27 cellular contexts compared by ENCODE assay signal in the genomic region with DNA sequence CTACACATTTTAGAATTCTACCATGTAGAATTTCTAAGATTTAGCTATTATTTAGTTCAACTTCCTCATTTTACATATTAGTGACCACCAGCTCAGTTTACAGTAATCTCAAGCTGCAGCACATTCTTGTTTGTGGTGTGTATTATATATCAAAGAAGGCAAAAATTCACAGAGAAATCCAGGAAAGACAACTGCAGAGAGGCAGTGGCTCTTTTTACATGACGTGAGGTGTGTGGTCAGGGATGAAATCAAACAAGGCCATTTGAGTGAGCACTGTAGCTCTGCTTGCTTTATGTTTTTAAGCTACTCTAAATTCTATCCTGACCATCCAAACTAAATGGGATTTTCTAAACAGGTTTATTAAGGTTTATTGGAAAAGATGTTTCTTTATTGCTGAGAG.
"Had no signal": no experiment of that assay in that cellular context is flagged by ENCODE, and none has a peak within 500 bp of the region (broad histone marks: within the 10 kb centered on the region; RNA-seq: fewer than 3 reads in every experiment).

No MANE protein-coding gene starts in this region.

- H3K27ac ChIP-seq: coronary artery, esophagus muscularis mucosa, foreskin keratinocyte, gastroesophageal sphincter, heart left ventricle, hepatocyte, lower lobe of right lung, ovary, psoas muscle, sigmoid colon, skin epidermis, spleen, testis, tibial artery had no signal

- H3K9me3 ChIP-seq: gastroesophageal sphincter, lower lobe of right lung, ovary, sigmoid colon, testis had no signal

- H2AFZ ChIP-seq: hepatocyte had no signal

- H3K4me1 ChIP-seq: esophagus muscularis mucosa, gastroesophageal sphincter, heart left ventricle, lower lobe of right lung, sigmoid colon, spleen, testis, tibial artery had no signal

- DNase-seq: dermis blood vessel endothelial cell; effector memory CD4-positive, alpha-beta T cell; foreskin keratinocyte; heart left ventricle; left cardiac atrium; left ventricle myocardium superior; lower lobe of right lung; naive thymus-derived CD4-positive, alpha-beta T cell; nephron progenitor cell; occipital lobe; ovary; posterior cingulate gyrus; sigmoid colon; spleen; stimulated activated CD4-positive, alpha-beta T cell treated with anti-CD3 and anti-CD28 coated beads, Interleukin-4, amount 100 ng/mL, for 4 hours; stimulated activated naive CD8-positive, alpha-beta T cell treated with anti-CD3 and anti-CD28 coated beads, Interleukin-15, Interleukin-2, amounts not matched to agents 100 U/mL and 50 U/mL, for 24 hours; substantia nigra; testis; tibial artery had no signal

- H3K36me3 ChIP-seq: esophagus muscularis mucosa, gastroesophageal sphincter, heart left ventricle, lower lobe of right lung, ovary, sigmoid colon, spleen, tibial artery had no signal

- H3K79me2 ChIP-seq: hepatocyte had no signal

- H3K4me3 ChIP-seq: coronary artery, esophagus muscularis mucosa, gastroesophageal sphincter, heart left ventricle, hepatocyte, lower lobe of right lung, ovary, psoas muscle, sigmoid colon, skin epidermis, spleen, testis, tibial artery had no signal

- H3K4me2 ChIP-seq: hepatocyte had no signal

- ATAC-seq: foreskin keratinocyte; gastroesophageal sphincter; heart left ventricle; left cardiac atrium; left ventricle myocardium superior; lower lobe of right lung; naive thymus-derived CD4-positive, alpha-beta T cell; psoas muscle; right cardiac atrium; stimulated activated memory B cell treated with anti-CD40 and anti-IgM and Interleukin-4, amounts not matched to agents 10 μg/mL and 1 μg/mL and 100 μg/mL, for 72 hours; stimulated activated naive CD8-positive, alpha-beta T cell treated with anti-CD3 and anti-CD28 coated beads, Interleukin-15, Interleukin-2, amounts not matched to agents 100 U/mL and 50 U/mL, for 24 hours had no signal

- H3K27me3 ChIP-seq: esophagus muscularis mucosa, foreskin keratinocyte, gastroesophageal sphincter, heart left ventricle, hepatocyte, ovary, sigmoid colon, spleen, testis, tibial artery had no signal
